In the genomic region with DNA sequence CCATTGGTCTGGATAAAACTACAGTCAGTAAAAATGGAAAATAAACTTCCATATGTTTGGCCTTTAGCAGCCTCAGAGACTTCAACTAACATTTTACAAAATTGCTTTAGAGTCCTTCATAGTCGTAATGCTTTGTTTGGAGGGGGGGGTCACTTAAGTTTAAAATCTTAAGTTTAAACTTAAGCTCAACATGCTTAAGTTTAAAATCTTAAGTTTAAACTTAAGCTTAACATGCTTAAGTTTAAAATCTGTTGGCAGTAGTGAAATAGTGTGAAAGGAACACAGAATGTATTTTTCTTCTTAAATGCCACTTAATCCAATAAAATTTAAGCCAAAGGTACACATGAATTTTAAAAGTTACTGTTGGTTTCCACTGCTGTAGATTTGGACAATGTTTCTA, we compare ENCODE assay signal across 9 cellular contexts. TPM values are rescaled to one million over a fixed set of nuclear protein-coding genes. Genes with fewer than 3 reads are reported as not detected.
"Had no signal": no experiment of that assay in that cellular context is flagged by ENCODE, and none has a peak within 500 bp of the region (broad histone marks: within the 10 kb centered on the region; RNA-seq: fewer than 3 reads in every experiment).

No MANE protein-coding gene starts in this region.

- H3K4me1 Mint-ChIP-seq: IgD-negative memory B cell had no signal

- H3K4me3 Mint-ChIP-seq: HFFc6, IgD-negative memory B cell had no signal

- H3K4me3 ChIP-seq: HAP-1 had no signal

- H3K9me3 ChIP-seq: HAP-1 had no signal

- H3K27ac ChIP-seq: KMS-11 had no signal

- H3K9ac ChIP-seq: KMS-11 had no signal

- H3K27me3 Mint-ChIP-seq: IgD-negative memory B cell had no signal

- H3K36me3 Mint-ChIP-seq: IgD-negative memory B cell had no signal

- H3K36me3 ChIP-seq: HAP-1 had no signal

- DNase-seq: GOT3, H7, HFFc6, KBM-7 had no signal

- H3K27ac Mint-ChIP-seq: HFFc6, IgD-negative memory B cell had no signal

- H3K4me1 ChIP-seq: HAP-1 had no signal

- H3K4me2 ChIP-seq: KMS-11 had no signal

- ATAC-seq: HCT116 had no signal

RNA-seq across cellular contexts. Expression of gene UNC5C, which starts 45.9 kb away (rescaled TPM):
- total RNA-seq: HFFc6, HT-29 had no signal
